Comparison of ENCODE assay signal across 19 cellular contexts in genomic region chr4:20624783-20625364, GRCh38.
A peak's percentile ranks its signal among the peaks of the same experiment; 100 is the strongest.
DNase-seq lines count a peak whose midpoint lies in the region; ATAC-seq and TF ChIP-seq lines count a peak whose summit lies in the region.
"Had no signal": no experiment of that assay in that cellular context is flagged by ENCODE, and none has a peak within 500 bp of the region (broad histone marks: within the 10 kb centered on the region; RNA-seq: fewer than 3 reads in every experiment).

No MANE protein-coding gene starts in this region.

- H3K9me3 ChIP-seq in transverse colon: no peaks in the 10 kb centered on the region
- H3K9me3 ChIP-seq: body of pancreas, psoas muscle, SJCRH30, vagina had no signal

- TF ChIP-seq POLR2A in transverse colon (IDR thresholded peaks at IDR 0.05): no peak

- no peaks in the 10 kb centered on the region for H3K36me3 ChIP-seq in transverse colon
- H3K36me3 ChIP-seq: SJCRH30, vagina, WERI-Rb-1 had no signal

- in situ Hi-C loops in transverse colon (cut with MboI; ENCODE audit: low pct_ligation_motif_present in 1 of 4, low pct_unique_long_range_greater_than_20kb in 1 of 4, low sequenced_read_pairs in 3 of 4): no loop called here

- peaks cover 0 to 39% (median 13%) of the 10 kb centered on the region in 4 donors for H3K4me1 ChIP-seq in transverse colon
- H3K4me1 ChIP-seq: body of pancreas, psoas muscle, SJCRH30, vagina had no signal

- TF ChIP-seq EP300 in transverse colon (IDR thresholded peaks at IDR 0.05; ENCODE audit: low read depth): no peak

- H3K4me3 ChIP-seq in fibroblast of the aortic adventitia (ENCODE audit: low read depth, low read length): no peak overlapping the region
- no peak overlapping the region for H3K4me3 ChIP-seq in transverse colon
- H3K4me3 ChIP-seq: body of pancreas, PC-9, psoas muscle, SJCRH30, vagina had no signal

- no peak for ATAC-seq in HG02588 (IDR thresholded peaks at IDR 0.05; ENCODE audit: unreplicated experiment)
- ATAC-seq in GM18907 (IDR thresholded peaks at IDR 0.05; ENCODE audit: unreplicated experiment): no peak
- ATAC-seq: activated T-helper 17 cell treated with anti-CD3 and anti-CD28 coated beads, Interleukin-2, amount 50 U/mL, for 72 hours; body of pancreas; psoas muscle had no signal

- no peaks in the 10 kb centered on the region for H3K27me3 ChIP-seq in transverse colon
- H3K27me3 ChIP-seq: body of pancreas, vagina had no signal

- 42 to 62% methylated on average over 3 of the region's 3 CpGs for WGBS in transverse colon (ENCODE audit: low coverage in 1 of 2), 2 donors

- intact Hi-C loops in transverse colon (cut with DNase I; ENCODE audit: low total_unique reads): no loop called here

- DNase-seq in LHCN-M2 (ENCODE audit: low read depth) (peak; percentile 4), amniotic epithelial cell (ENCODE audit: low read depth) (peak; percentile 17), fibroblast of the aortic adventitia (ENCODE audit: low read depth) (peak; percentile 80), transverse colon (no peak), SKM-1 (lab: John Stamatoyannopoulos, UW; ENCODE audit: unreplicated experiment) (no peak)
- DNase-seq: activated CD4-positive, alpha-beta T cell treated with anti-CD3 and anti-CD28 coated beads, Interleukin-2, amount 10 ng/mL, durations not matched to agents 7 days and 5 days; CD8-positive, alpha-beta memory T cell; cortex of kidney; DMS79; PC-9; SJCRH30; WERI-Rb-1 had no signal

- TF ChIP-seq CTCF in fibroblast of the aortic adventitia (IDR thresholded peaks at IDR 0.05; ENCODE audit: insufficient read depth, low read length) (no peak), transverse colon (IDR thresholded peaks at IDR 0.05) (no peak)

- H3K27ac ChIP-seq in transverse colon: peak overlapping the region; percentile 27 to 59 (median 36)
- H3K27ac ChIP-seq: body of pancreas, KMS-11, PC-9, psoas muscle, SJCRH30, vagina, WERI-Rb-1 had no signal

Comparison
In these comparisons a context has a peak if more than half of its experiments do, and no peak if none do; other contexts are left out.
1. DNase-seq: peak in LHCN-M2 (single experiment), amniotic epithelial cell (single experiment) and fibroblast of the aortic adventitia (single experiment); none in transverse colon (single experiment) and SKM-1 (single experiment).